In genomic region chr19:57282011-57282636, GRCh38 we compare ENCODE assay signal across 8 cellular contexts. TPM values are rescaled to one million over a fixed set of nuclear protein-coding genes. Genes with fewer than 3 reads are reported as not detected.
DNase-seq lines count a peak whose midpoint lies in the region; ATAC-seq and TF ChIP-seq lines count a peak whose summit lies in the region.

No MANE protein-coding gene starts in this region.

- in situ Hi-C loops in astrocyte of the spinal cord (cut with HindIII; ENCODE audit: low sequenced_read_pairs) = no loop called here

- 0 out of 2 replicates have a peak overlapping the region, but pooled peaks have one; percentile 7 for H3K4me3 ChIP-seq in BJ (ENCODE audit: low read depth, low read length)
- peak overlapping the region; percentile 89 for H3K4me3 ChIP-seq in HFF-Myc (replicated peaks; ENCODE audit: low read depth, low read length)
- peak overlapping the region; percentile 1 for H3K4me3 ChIP-seq in astrocyte of the spinal cord (ENCODE audit: low read depth, low read length)
- H3K4me3 ChIP-seq in mesodermal cell (ENCODE audit: extremely low read depth, insufficient read depth, low read length, poor library complexity, severe bottlenecking) = peak overlapping the region; percentile 91

- WGBS in mesodermal cell (ENCODE audit: insufficient coverage in 2 of 2), 2 experiments = 94 to 100% methylated on average over 2 of the region's 5 CpGs

- H3K27me3 ChIP-seq in BJ (ENCODE audit: control insufficient read depth, insufficient read depth, low read length) = no peaks in the 10 kb centered on the region

- no peak for ATAC-seq in HG03378 (IDR thresholded peaks at IDR 0.05; ENCODE audit: unreplicated experiment)

- H3K4me1 ChIP-seq in mesodermal cell (ENCODE audit: control insufficient read depth, insufficient read depth, low read length, poor library complexity, severe bottlenecking) = peaks cover 23% of the 10 kb centered on the region

- TF ChIP-seq CTCF in BJ (IDR thresholded peaks at IDR 0.05; ENCODE audit: insufficient read depth, low read depth, low read length) = no peak
- no peak for TF ChIP-seq CTCF in HFF-Myc (IDR thresholded peaks at IDR 0.05; ENCODE audit: low read depth, low read length, missing control alignments)
- TF ChIP-seq CTCF in astrocyte of the spinal cord (IDR thresholded peaks at IDR 0.05; ENCODE audit: low read depth, low read length) = no peak

- DNase-seq in BJ (ENCODE audit: low read depth) = no peak
- DNase-seq in HFF-Myc (ENCODE audit: extremely low read depth, low read depth) = no peak
- DNase-seq in astrocyte of the spinal cord (ENCODE audit: low read depth, low spot score) = no peak
- DNase-seq in cortex of kidney (lab: John Stamatoyannopoulos, UW) = no peak
- no peak for DNase-seq in NCI-H345 treated with DMSO at 0.1 percent for 48 hours (lab: John Stamatoyannopoulos, UW; ENCODE audit: unreplicated experiment)
- no peak for DNase-seq in LoVo (ENCODE audit: low spot score)

- no peaks in the 10 kb centered on the region for H3K9me3 ChIP-seq in mesodermal cell (ENCODE audit: control insufficient read depth, low read length)

- CTCF ChIA-PET in BJ (lab: Yijun Ruan, JAX) = no interaction called here

- no peak overlapping the region for H3K27ac ChIP-seq in mesodermal cell (ENCODE audit: low read depth, low read length, severe bottlenecking)

- POLR2A ChIA-PET in BJ (lab: Charles Lee) = no interaction called here

- H3K36me3 ChIP-seq in BJ (ENCODE audit: control insufficient read depth, insufficient read depth, low read length) = peaks cover 15% of the 10 kb centered on the region
- H3K36me3 ChIP-seq in mesodermal cell (ENCODE audit: control insufficient read depth, insufficient read depth, low read length) = peaks cover 51% of the 10 kb centered on the region

RNA-seq across cellular contexts. Expression of gene ZNF460, which starts 1.8 kb away (rescaled TPM):
- 11.7 and 13.9 TPM in 2 replicates for polyA plus RNA-seq in BJ (2011; rRNA removed)
- 109 and 140 TPM in 2 replicates for polyA minus RNA-seq in BJ (2011; rRNA and poly(A)+ RNA removed)
- polyA plus RNA-seq in mesodermal cell (2013, experiment 1 of 2) = 7.4 TPM
- 4.7 TPM for polyA plus RNA-seq in mesodermal cell (2013, experiment 2 of 2)

RNA-seq across cellular contexts. Expression of gene ZNF543, which starts 38.1 kb away (rescaled TPM):
- polyA plus RNA-seq in BJ (2011; rRNA removed) = 1.7 and 2.1 TPM in 2 replicates
- polyA minus RNA-seq in BJ (2011; rRNA and poly(A)+ RNA removed) = 4.6 and 5.6 TPM in 2 replicates
- polyA plus RNA-seq in mesodermal cell (2013, experiment 1 of 2) = 4.1 TPM
- polyA plus RNA-seq in mesodermal cell (2013, experiment 2 of 2) = 3.4 TPM

RNA-seq across cellular contexts. Expression of gene ZNF805, which starts 41.7 kb away (rescaled TPM):
- 5.1 and 5.2 TPM in 2 replicates for polyA plus RNA-seq in BJ (2011; rRNA removed)
- 27.0 and 36.0 TPM in 2 replicates for polyA minus RNA-seq in BJ (2011; rRNA and poly(A)+ RNA removed)
- polyA plus RNA-seq in mesodermal cell (2013, experiment 1 of 2) = 6.6 TPM
- 7.1 TPM for polyA plus RNA-seq in mesodermal cell (2013, experiment 2 of 2)

RNA-seq across cellular contexts. Expression of gene AURKC, which starts 51.3 kb away (rescaled TPM):
- polyA plus RNA-seq in BJ (2011; rRNA removed) = 1.3 and 1.5 TPM in 2 replicates
- polyA minus RNA-seq in BJ (2011; rRNA and poly(A)+ RNA removed) = 0.19 and 0.41 TPM in 2 replicates
- 1.0 TPM for polyA plus RNA-seq in mesodermal cell (2013, experiment 1 of 2)
- polyA plus RNA-seq in mesodermal cell (2013, experiment 2 of 2) = 0.40 TPM

Comparison
In these comparisons a context has a peak if more than half of its experiments do, and no peak if none do; other contexts are left out.
1. H3K4me3 ChIP-seq: peak in every context shown above with its lines; median percentile 91 in mesodermal cell; 89 in HFF-Myc; 7 in BJ; 1 in astrocyte of the spinal cord.